In the genomic region with DNA sequence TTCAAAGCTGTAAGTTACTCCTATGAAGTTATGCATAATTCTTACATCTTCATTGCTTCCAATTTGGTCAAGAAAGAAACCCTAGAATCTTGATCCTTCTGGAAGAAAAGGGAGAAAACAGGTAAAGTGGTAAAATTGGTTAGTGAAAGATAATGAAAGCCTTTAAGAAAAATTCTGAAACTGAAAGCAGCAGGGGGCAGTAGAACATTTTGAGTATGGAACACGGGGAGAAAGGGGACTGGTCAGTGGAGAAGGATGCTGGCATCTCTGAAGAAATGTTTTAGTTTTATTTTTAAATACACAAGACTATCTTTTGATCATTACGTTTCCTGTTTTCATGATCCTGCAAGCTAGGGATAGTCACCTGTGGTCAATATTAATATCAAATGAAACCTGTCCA, we compare ENCODE assay signal across 1 cellular context.
TF ChIP-seq lines count a peak whose summit lies in the region.

No MANE protein-coding gene starts in this region.

TF ChIP-seq in HCT116, 20 proteins besides CTCF, POLR2A, EP300 and RAD21:
- TF ChIP-seq, protein P1, sequence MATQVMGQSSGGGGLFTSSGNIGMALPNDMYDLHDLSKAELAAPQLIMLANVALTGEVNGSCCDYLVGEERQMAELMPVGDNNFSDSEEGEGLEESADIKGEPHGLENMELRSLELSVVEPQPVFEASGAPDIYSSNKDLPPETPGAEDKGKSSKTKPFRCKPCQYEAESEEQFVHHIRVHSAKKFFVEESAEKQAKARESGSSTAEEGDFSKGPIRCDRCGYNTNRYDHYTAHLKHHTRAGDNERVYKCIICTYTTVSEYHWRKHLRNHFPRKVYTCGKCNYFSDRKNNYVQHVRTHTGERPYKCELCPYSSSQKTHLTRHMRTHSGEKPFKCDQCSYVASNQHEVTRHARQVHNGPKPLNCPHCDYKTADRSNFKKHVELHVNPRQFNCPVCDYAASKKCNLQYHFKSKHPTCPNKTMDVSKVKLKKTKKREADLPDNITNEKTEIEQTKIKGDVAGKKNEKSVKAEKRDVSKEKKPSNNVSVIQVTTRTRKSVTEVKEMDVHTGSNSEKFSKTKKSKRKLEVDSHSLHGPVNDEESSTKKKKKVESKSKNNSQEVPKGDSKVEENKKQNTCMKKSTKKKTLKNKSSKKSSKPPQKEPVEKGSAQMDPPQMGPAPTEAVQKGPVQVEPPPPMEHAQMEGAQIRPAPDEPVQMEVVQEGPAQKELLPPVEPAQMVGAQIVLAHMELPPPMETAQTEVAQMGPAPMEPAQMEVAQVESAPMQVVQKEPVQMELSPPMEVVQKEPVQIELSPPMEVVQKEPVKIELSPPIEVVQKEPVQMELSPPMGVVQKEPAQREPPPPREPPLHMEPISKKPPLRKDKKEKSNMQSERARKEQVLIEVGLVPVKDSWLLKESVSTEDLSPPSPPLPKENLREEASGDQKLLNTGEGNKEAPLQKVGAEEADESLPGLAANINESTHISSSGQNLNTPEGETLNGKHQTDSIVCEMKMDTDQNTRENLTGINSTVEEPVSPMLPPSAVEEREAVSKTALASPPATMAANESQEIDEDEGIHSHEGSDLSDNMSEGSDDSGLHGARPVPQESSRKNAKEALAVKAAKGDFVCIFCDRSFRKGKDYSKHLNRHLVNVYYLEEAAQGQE (IDR thresholded peaks at IDR 0.05; ENCODE audit: low read depth) = no peak
- TF ChIP-seq CBX3 (IDR thresholded peaks at IDR 0.05; ENCODE audit: low read depth) (no peak), JUND (IDR thresholded peaks at IDR 0.05) (no peak), ZNF274 (IDR thresholded peaks at IDR 0.05; ENCODE audit: low read depth, low read length) (no peak), SIN3A (IDR thresholded peaks at IDR 0.05; ENCODE audit: low read depth) (no peak), TCF7L2 (IDR thresholded peaks at IDR 0.05; ENCODE audit: borderline replicate concordance, extremely low read depth, insufficient read depth, insufficient read length) (no peak), SRF (IDR thresholded peaks at IDR 0.05; ENCODE audit: low read depth) (no peak)
- TF ChIP-seq, protein P2, sequence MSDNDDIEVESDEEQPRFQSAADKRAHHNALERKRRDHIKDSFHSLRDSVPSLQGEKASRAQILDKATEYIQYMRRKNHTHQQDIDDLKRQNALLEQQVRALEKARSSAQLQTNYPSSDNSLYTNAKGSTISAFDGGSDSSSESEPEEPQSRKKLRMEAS (IDR thresholded peaks at IDR 0.05) = no peak
